Comparison of ENCODE assay signal across 31 cellular contexts in the genomic region with DNA sequence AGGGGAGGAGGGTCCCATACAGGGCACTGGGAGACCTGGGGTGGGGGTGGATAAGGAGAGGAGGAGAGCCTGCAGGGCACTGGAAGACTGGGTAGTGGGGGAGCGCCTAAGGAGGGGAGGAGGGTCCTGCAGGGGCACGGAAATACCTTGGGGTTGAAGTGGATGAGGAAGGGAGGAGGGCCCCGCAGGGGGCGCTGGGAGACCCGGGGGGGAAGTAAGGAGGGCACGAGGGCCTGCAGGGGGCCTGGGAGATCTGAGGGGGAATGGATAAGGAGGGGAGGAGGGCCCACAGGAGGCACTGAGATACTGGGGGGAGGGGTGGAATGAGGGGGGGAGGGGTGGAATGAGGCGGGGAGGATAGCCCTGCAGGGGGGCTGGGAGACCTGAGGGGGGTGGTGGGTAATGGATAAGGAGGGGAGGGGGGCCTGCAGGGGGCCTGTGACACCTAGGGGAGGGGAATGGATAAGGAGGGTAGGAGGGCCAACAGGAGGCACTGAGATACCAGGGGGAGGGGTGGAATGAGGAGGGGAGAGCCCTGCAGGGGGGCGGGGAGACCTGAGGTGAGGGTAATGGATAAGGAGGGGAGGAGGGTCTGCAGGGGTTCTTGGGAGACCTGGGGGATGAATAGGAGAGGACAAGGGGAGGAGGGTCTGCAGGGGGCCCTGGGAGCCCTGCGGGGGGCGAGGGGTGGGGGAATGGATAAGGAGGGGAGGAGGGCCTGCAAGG. TPM values are rescaled to one million over a fixed set of nuclear protein-coding genes. Genes with fewer than 3 reads are reported as not detected.
"Had no signal": no experiment of that assay in that cellular context is flagged by ENCODE, and none has a peak within 500 bp of the region (broad histone marks: within the 10 kb centered on the region; RNA-seq: fewer than 3 reads in every experiment).

No MANE protein-coding gene starts in this region.

- H3K4me1 ChIP-seq: ascending aorta had no signal

- H3K27ac Mint-ChIP-seq: activated CD4-positive, alpha-beta T cell treated with anti-CD3 and anti-CD28 coated beads, Interleukin-2, amount 10 ng/mL, durations not matched to agents 24 days and 14 days; activated CD8-positive, alpha-beta T cell treated with anti-CD3 and anti-CD28 coated beads for 36 hours; activated naive CD4-positive, alpha-beta T cell treated with anti-CD3 and anti-CD28 coated beads, Interleukin-2, amount 50 U/mL, for 24 hours; activated naive CD8-positive, alpha-beta T cell treated with anti-CD3 and anti-CD28 coated beads, Interleukin-2, amount 10 ng/mL, durations not matched to agents 7 days and 5 days; activated T-cell treated with anti-CD3 and anti-CD28 coated beads, Interleukin-2, amount 50 U/mL, for 72 hours; activated T-helper 17 cell treated with anti-CD3 and anti-CD28 coated beads, Interleukin-2, amount 50 U/mL, for 72 hours; T-helper 1 cell treated with Interleukin-12 subunit alpha and Interleukin-12 subunit beta and Interleukin-4 antibody, amounts not matched to agents 30 μg/mL and 1 μg/mL, for 36 hours had no signal

- H3K36me3 Mint-ChIP-seq: activated naive CD4-positive, alpha-beta T cell treated with anti-CD3 and anti-CD28 coated beads, Interleukin-2, amount 50 U/mL, for 24 hours; activated naive CD8-positive, alpha-beta T cell treated with anti-CD3 and anti-CD28 coated beads, Interleukin-2, amount 10 ng/mL, durations not matched to agents 7 days and 5 days had no signal

- H3K4me3 ChIP-seq: ascending aorta, cardiac muscle cell, PC-9 had no signal

- H3K27me3 Mint-ChIP-seq: activated CD8-positive, alpha-beta T cell treated with anti-CD3 and anti-CD28 coated beads for 36 hours; activated naive CD4-positive, alpha-beta T cell treated with anti-CD3 and anti-CD28 coated beads, Interleukin-2, amount 50 U/mL, for 24 hours; central memory CD8-positive, alpha-beta T cell had no signal

- H3K36me3 ChIP-seq: ascending aorta, cardiac muscle cell had no signal

- H3K9me3 Mint-ChIP-seq: activated CD4-positive, alpha-beta T cell treated with anti-CD3 and anti-CD28 coated beads, Interleukin-2, amount 10 ng/mL, durations not matched to agents 24 days and 14 days; activated CD8-positive, alpha-beta T cell treated with anti-CD3 and anti-CD28 coated beads for 36 hours; activated naive CD4-positive, alpha-beta T cell treated with anti-CD3 and anti-CD28 coated beads, Interleukin-2, amount 50 U/mL, for 24 hours; activated naive CD8-positive, alpha-beta T cell treated with anti-CD3 and anti-CD28 coated beads, Interleukin-2, amount 10 ng/mL, durations not matched to agents 7 days and 5 days; activated T-cell treated with anti-CD3 and anti-CD28 coated beads, Interleukin-2, amount 50 U/mL, for 72 hours; activated T-helper 17 cell treated with anti-CD3 and anti-CD28 coated beads, Interleukin-2, amount 50 U/mL, for 72 hours; central memory CD8-positive, alpha-beta T cell; T-helper 1 cell treated with Interleukin-12 subunit alpha and Interleukin-12 subunit beta and Interleukin-4 antibody, amounts not matched to agents 30 μg/mL and 1 μg/mL, for 36 hours had no signal

- H3K4me3 Mint-ChIP-seq: activated CD4-positive, alpha-beta T cell treated with anti-CD3 and anti-CD28 coated beads, Interleukin-2, amount 10 ng/mL, durations not matched to agents 24 days and 14 days; activated CD8-positive, alpha-beta T cell treated with anti-CD3 and anti-CD28 coated beads for 36 hours; activated naive CD4-positive, alpha-beta T cell treated with anti-CD3 and anti-CD28 coated beads, Interleukin-2, amount 50 U/mL, for 24 hours; activated naive CD8-positive, alpha-beta T cell treated with anti-CD3 and anti-CD28 coated beads, Interleukin-2, amount 10 ng/mL, durations not matched to agents 7 days and 5 days; activated T-cell treated with anti-CD3 and anti-CD28 coated beads, Interleukin-2, amount 50 U/mL, for 72 hours; activated T-helper 17 cell treated with anti-CD3 and anti-CD28 coated beads, Interleukin-2, amount 50 U/mL, for 72 hours; central memory CD8-positive, alpha-beta T cell; T-helper 1 cell treated with Interleukin-12 subunit alpha and Interleukin-12 subunit beta and Interleukin-4 antibody, amounts not matched to agents 30 μg/mL and 1 μg/mL, for 36 hours had no signal

- DNase-seq: activated CD4-positive, alpha-beta T cell treated with anti-CD3 and anti-CD28 coated beads, Interleukin-2, amount 10 ng/mL, durations not matched to agents 24 days and 14 days; activated CD4-positive, alpha-beta T cell treated with anti-CD3 and anti-CD28 coated beads, Interleukin-2, amount 50 U/mL, for 4 hours; activated effector memory CD4-positive, alpha-beta T cell treated with anti-CD3 and anti-CD28 coated beads, Interleukin-2, amount 50 U/mL, for 16 hours; activated naive CD4-positive, alpha-beta T cell treated with Interleukin-2 at 50 U/mL for 16 hours; activated naive CD8-positive, alpha-beta T cell treated with anti-CD3 and anti-CD28 coated beads, Interleukin-2, amount 10 ng/mL, durations not matched to agents 7 days and 5 days; activated T-cell treated with anti-CD3 and anti-CD28 coated beads, Interleukin-2, amount 50 U/mL, for 1 hour; amygdala; NCI-H1105; NCI-H1417 treated with DMSO at 0.1 percent for 48 hours; NCI-H187 treated with DMSO at 0.1 percent for 48 hours; NCI-H2081 treated with DMSO at 0.1 percent for 48 hours; NCI-H226; NCI-H446 treated with DMSO at 0.1 percent for 48 hours; NCI-H524; NK-92 treated with Interleukin-12 subunit alpha and Interleukin-12 subunit beta, amount 100 ng/mL, for 24 hours; PC-9; SIG-M5 had no signal

- ATAC-seq: activated CD8-positive, alpha-beta T cell treated with anti-CD3 and anti-CD28 coated beads for 36 hours; activated T-cell treated with anti-CD3 and anti-CD28 coated beads, Interleukin-2, amount 50 U/mL, for 72 hours; activated T-helper 17 cell treated with anti-CD3 and anti-CD28 coated beads, Interleukin-2, amount 50 U/mL, for 72 hours; Right ventricle myocardium inferior had no signal

- H3K9me3 ChIP-seq: ascending aorta had no signal

- H3K27ac ChIP-seq: ascending aorta, cardiac muscle cell, PC-9, RWPE1 had no signal

- H3K27me3 ChIP-seq: ascending aorta, cardiac muscle cell had no signal

- FAIRE-seq: RCC 7860 had no signal

RNA-seq across cellular contexts. Expression of gene CTCFL, which starts 0.6 kb away (rescaled TPM):
- total RNA-seq: activated CD4-positive, alpha-beta T cell treated with anti-CD3 and anti-CD28 coated beads, Interleukin-2, amount 10 ng/mL, durations not matched to agents 24 days and 14 days; activated CD8-positive, alpha-beta memory T cell treated with anti-CD3 and anti-CD28 coated beads for 36 hours; activated CD8-positive, alpha-beta T cell treated with anti-CD3 and anti-CD28 coated beads for 36 hours; activated naive CD8-positive, alpha-beta T cell treated with anti-CD3 and anti-CD28 coated beads, Interleukin-2, amount 10 ng/mL, durations not matched to agents 7 days and 5 days; activated T-cell treated with anti-CD3 and anti-CD28 coated beads, Interleukin-2, amount 50 U/mL, for 72 hours; activated T-helper 17 cell treated with anti-CD3 and anti-CD28 coated beads, Interleukin-2, amount 50 U/mL, for 72 hours; ascending aorta; chondrocyte; MCF 10A; PC-9; Right ventricle myocardium inferior had no signal
- polyA plus RNA-seq: cardiac muscle cell had no signal

RNA-seq across cellular contexts. Expression of gene PCK1, which starts 35.4 kb away (rescaled TPM):
- total RNA-seq: activated CD4-positive, alpha-beta T cell treated with anti-CD3 and anti-CD28 coated beads, Interleukin-2, amount 10 ng/mL, durations not matched to agents 24 days and 14 days; activated CD8-positive, alpha-beta memory T cell treated with anti-CD3 and anti-CD28 coated beads for 36 hours; activated CD8-positive, alpha-beta T cell treated with anti-CD3 and anti-CD28 coated beads for 36 hours; activated naive CD8-positive, alpha-beta T cell treated with anti-CD3 and anti-CD28 coated beads, Interleukin-2, amount 10 ng/mL, durations not matched to agents 7 days and 5 days; activated T-cell treated with anti-CD3 and anti-CD28 coated beads, Interleukin-2, amount 50 U/mL, for 72 hours; activated T-helper 17 cell treated with anti-CD3 and anti-CD28 coated beads, Interleukin-2, amount 50 U/mL, for 72 hours; chondrocyte; MCF 10A; PC-9 had no signal
- polyA plus RNA-seq: cardiac muscle cell had no signal
